Comparison of ENCODE assay signal across 8 cellular contexts in genomic region chr10:42754155-42755027, GRCh38. TPM values are rescaled to one million over a fixed set of nuclear protein-coding genes. Genes with fewer than 3 reads are reported as not detected.
A peak's percentile ranks its signal among the peaks of the same experiment; 100 is the strongest.
DNase-seq lines count a peak whose midpoint lies in the region; ATAC-seq and TF ChIP-seq lines count a peak whose summit lies in the region.

No MANE protein-coding gene starts in this region.

- H3K9me3 ChIP-seq in mammary epithelial cell (replicated peaks; ENCODE audit: insufficient read depth, low read length): no peaks in the 10 kb centered on the region

- in situ Hi-C loops in mammary epithelial cell (cut with MboI; ENCODE audit: low sequenced_read_pairs in 2 of 2): no loop called here

- TF ChIP-seq CTCF in GM12864 (IDR thresholded peaks at IDR 0.05; ENCODE audit: low read depth, low read length, missing control alignments) (no peak), mammary epithelial cell (conservative IDR thresholded peaks at IDR 0.05 in 1 of 2, IDR thresholded peaks at IDR 0.05 in 1 of 2; ENCODE audit: extremely low read depth in 1 of 2, insufficient read depth in 1 of 2, low read depth in 1 of 2, low read length in 2 of 2) (no peak), kidney epithelial cell (IDR thresholded peaks at IDR 0.05; ENCODE audit: insufficient read depth, low read length, poor library complexity, severe bottlenecking) (no peak)

- H3K4me3 ChIP-seq in GM12864 (ENCODE audit: low read depth, low read length) (peak overlapping the region; percentile 2; the same call in 1 of the 2 replicates), mammary epithelial cell (replicated peaks in 1 of 3; ENCODE audit: insufficient read depth in 1 of 3, low read depth in 2 of 3, low read length in 3 of 3) (peak overlapping the region; percentile 44 to 56 (median 55)), kidney epithelial cell (ENCODE audit: low read depth, low read length) (peak overlapping the region; percentile 30)

- H3K4me1 Mint-ChIP-seq in stimulated activated effector memory CD8-positive, alpha-beta T cell treated with anti-CD3 and anti-CD28 coated beads, Interleukin-12 subunit alpha, Interleukin-12 subunit beta, amount 100 ng/mL, for 72 hours: peaks cover 14% of the 10 kb centered on the region

- H3K9ac ChIP-seq in mammary epithelial cell (ENCODE audit: insufficient read depth, low read length): no peak overlapping the region

- H3K27ac Mint-ChIP-seq in stimulated activated effector memory CD8-positive, alpha-beta T cell treated with anti-CD3 and anti-CD28 coated beads, Interleukin-12 subunit alpha, Interleukin-12 subunit beta, amount 100 ng/mL, for 72 hours: no peak overlapping the region

- ATAC-seq in stimulated activated effector memory CD8-positive, alpha-beta T cell treated with anti-CD3 and anti-CD28 coated beads, Interleukin-12 subunit alpha, Interleukin-12 subunit beta, amount 100 ng/mL, for 72 hours: peak; percentile 47

- BruUV-seq in mammary epithelial cell (replicated peaks; lab: Mats Ljungman, UMichigan): no TSS peak

- H3K36me3 ChIP-seq in mammary epithelial cell (ENCODE audit: insufficient read depth, low read length) (no peaks in the 10 kb centered on the region), kidney epithelial cell (ENCODE audit: control insufficient read depth, insufficient read depth, low read length) (no peaks in the 10 kb centered on the region)

- H3K4me1 ChIP-seq in mammary epithelial cell (ENCODE audit: insufficient read depth, low read length): peaks cover 18% of the 10 kb centered on the region

- no peaks in the 10 kb centered on the region for H3K36me3 Mint-ChIP-seq in stimulated activated effector memory CD8-positive, alpha-beta T cell treated with anti-CD3 and anti-CD28 coated beads, Interleukin-12 subunit alpha, Interleukin-12 subunit beta, amount 100 ng/mL, for 72 hours

- CTCF ChIA-PET in mammary epithelial cell (lab: Charles Lee; ENCODE audit: low non-redundant PET): interaction anchor here (0.7 to 1.1 kb wide), 3 partner anchors 28 to 114 kb away, joined by 3 to 4 read pairs (median 3); partner anchors contain the start of gene BMS1

- H3K27ac ChIP-seq in mammary epithelial cell (ENCODE audit: insufficient read depth, low read depth, low read length): no peak overlapping the region

- peak overlapping the region; percentile 99 for H3K4me2 ChIP-seq in mammary epithelial cell (ENCODE audit: insufficient read depth, low read depth, low read length)

- peak overlapping the region; percentile 89 for H2AFZ ChIP-seq in mammary epithelial cell (ENCODE audit: low read depth, low read length)

- intact Hi-C loops in mammary epithelial cell (cut with micrococcal nuclease): loop anchor here (5.0 kb wide), 1 partner anchor 273 kb away; no protein-coding TSS in a partner anchor

- H3K4me3 Mint-ChIP-seq in stimulated activated effector memory CD8-positive, alpha-beta T cell treated with anti-CD3 and anti-CD28 coated beads, Interleukin-12 subunit alpha, Interleukin-12 subunit beta, amount 100 ng/mL, for 72 hours: peak overlapping the region; percentile 80

- DNase-seq in GM12864 (ENCODE audit: low read depth) (no peak), SK-N-DZ (ENCODE audit: low spot score) (peak; percentile 27), mammary epithelial cell (no peak), kidney epithelial cell (ENCODE audit: low read depth) (no peak), OCI-M2 (lab: John Stamatoyannopoulos, UW; ENCODE audit: unreplicated experiment) (no peak), HuH-7 (ENCODE audit: low spot score) (no peak), midbrain (lab: John Stamatoyannopoulos, UW) (no peak)
- peak; percentile 14 to 66 for DNase-seq in stimulated activated effector memory CD8-positive, alpha-beta T cell treated with anti-CD3 and anti-CD28 coated beads, Interleukin-12 subunit alpha, Interleukin-12 subunit beta, amount 100 ng/mL, for 72 hours (ENCODE audit: low spot score in 2 of 2)

- H4K20me1 ChIP-seq in mammary epithelial cell (ENCODE audit: insufficient read depth, low read length): no peaks in the 10 kb centered on the region

- H3K27me3 ChIP-seq in mammary epithelial cell (ENCODE audit: insufficient read depth, low read length) (peaks cover 18% of the 10 kb centered on the region), kidney epithelial cell (ENCODE audit: control insufficient read depth, insufficient read depth, low read length) (peaks cover 45% of the 10 kb centered on the region)

- dilution Hi-C loops in mammary epithelial cell (cut with HindIII; ENCODE audit: low sequenced_read_pairs): no loop called here

- no peaks in the 10 kb centered on the region for H3K9me3 Mint-ChIP-seq in stimulated activated effector memory CD8-positive, alpha-beta T cell treated with anti-CD3 and anti-CD28 coated beads, Interleukin-12 subunit alpha, Interleukin-12 subunit beta, amount 100 ng/mL, for 72 hours

- no peaks in the 10 kb centered on the region for H3K79me2 ChIP-seq in mammary epithelial cell (ENCODE audit: insufficient read depth, low read length)

- 7% methylated on average over 40 of the region's 89 CpGs for WGBS in mammary epithelial cell (ENCODE audit: low coverage, missing lambda C conversion rate)

RNA-seq across cellular contexts. Expression of gene BMS1, which starts 28.2 kb away (rescaled TPM):
- 15.3 and 18.2 TPM in 2 replicates for polyA plus RNA-seq in SK-N-DZ (2014; cell fraction: cytosol; rRNA removed)
- 9.9 and 16.4 TPM in 2 replicates for polyA plus RNA-seq in SK-N-DZ (2014; cell fraction: nucleus; rRNA removed)
- total RNA-seq in mammary epithelial cell (10 to 100 TPM; 14.3 to 23.5 TPM), kidney epithelial cell (21.9 and 23.2 TPM in 2 replicates)
- polyA plus RNA-seq in mammary epithelial cell: 5.4 TPM
- 19.8 TPM for polyA minus RNA-seq in mammary epithelial cell

Comparison
In these comparisons a context has a peak if more than half of its experiments do, and no peak if none do; other contexts are left out.
1. DNase-seq: peak in SK-N-DZ (single experiment) and stimulated activated effector memory CD8-positive, alpha-beta T cell treated with anti-CD3 and anti-CD28 coated beads, Interleukin-12 subunit alpha, Interleukin-12 subunit beta, amount 100 ng/mL, for 72 hours (2 of 2); none in GM12864 (single experiment), mammary epithelial cell (single experiment), kidney epithelial cell (single experiment), OCI-M2 (single experiment), HuH-7 (single experiment) and midbrain (single experiment).
2. H3K4me3 ChIP-seq: peak in every context shown above with its lines; median percentile 55 in mammary epithelial cell; 30 in kidney epithelial cell; 2 in GM12864.